10 cellular contexts compared by ENCODE assay signal in genomic region chr16:89361756-89362155, GRCh38.
DNase-seq lines count a peak whose midpoint lies in the region; ATAC-seq, FAIRE-seq and TF ChIP-seq lines count a peak whose summit lies in the region.
"Had no signal": no experiment of that assay in that cellular context is flagged by ENCODE, and none has a peak within 500 bp of the region (broad histone marks: within the 10 kb centered on the region; RNA-seq: fewer than 3 reads in every experiment).

No MANE protein-coding gene starts in this region.

- H3K9me3 Mint-ChIP-seq in natural killer cell treated with Interleukin-12 subunit alpha and Interleukin-12 subunit beta and Interleukin-15 and Interleukin-18, amount 100 ng/mL, for 72 hours, result no peaks in the 10 kb centered on the region

- H3K27me3 Mint-ChIP-seq in natural killer cell treated with Interleukin-12 subunit alpha and Interleukin-12 subunit beta and Interleukin-15 and Interleukin-18, amount 100 ng/mL, for 72 hours, result no peaks in the 10 kb centered on the region

- peaks cover 13% of the 10 kb centered on the region for H4K20me1 ChIP-seq in GM12878 (ENCODE audit: control insufficient read depth, insufficient read depth)

- TF ChIP-seq POLR2A in GM12878 (IDR thresholded peaks at IDR 0.05; ENCODE audit: low read depth, low read length), result no peak
- TF ChIP-seq POLR2A in lower leg skin (IDR thresholded peaks at IDR 0.05), result no peak

- intact Hi-C loops in GM12878 (cut with micrococcal nuclease; ENCODE audit: unreplicated experiment) (loop anchor here (2.0 to 5.0 kb wide), 3 partner anchors 39 to 126 kb away; no protein-coding TSS in a partner anchor), lower leg skin (cut with DNase I; ENCODE audit: low total_unique reads) (no loop called here), Right ventricle myocardium superior (cut with DNase I) (no loop called here)

- FAIRE-seq in GM12878 (lab: Jason Lieb, UNC), result no peak

- peak overlapping the region; percentile 89 for H3K27ac ChIP-seq in C4-2B
- H3K27ac ChIP-seq in GM12878 (ENCODE audit: control insufficient read depth, insufficient read depth), result peak overlapping the region; percentile 90
- H3K27ac ChIP-seq: cardiac muscle cell had no signal

- RAD21 ChIA-PET in GM12878 (lab: Charles Lee; ENCODE audit: unreplicated experiment), result interaction anchor here (0.8 to 2.4 kb wide), 8 partner anchors 12 to 144 kb away, joined by 3 to 10 read pairs (median 6); partner anchors contain the start of gene ZNF778

- peaks cover 8 to 10% of the 10 kb centered on the region in 2 experiments; a peak in 3 of 4 replicates for H3K36me3 ChIP-seq in GM12878 (ENCODE audit: control insufficient read depth in 2 of 2, insufficient read depth in 2 of 2, low read length in 1 of 2)
- H3K36me3 ChIP-seq: cardiac muscle cell had no signal

- peak overlapping the region; percentile 80 to 86 for H3K27ac Mint-ChIP-seq in natural killer cell treated with Interleukin-12 subunit alpha and Interleukin-12 subunit beta and Interleukin-15 and Interleukin-18, amount 100 ng/mL, for 72 hours

- peak overlapping the region; percentile 92 for H3K4me2 ChIP-seq in GM12878 (ENCODE audit: control insufficient read depth, insufficient read depth)

- WGBS in GM12878 (ENCODE audit: insufficient coverage, insufficient replicate concordance, low lambda C conversion rate, missing lambda C conversion rate), result 6% methylated on average over 4 of the region's 4 CpGs
- 54 to 56% methylated on average over 4 of the region's 4 CpGs for WGBS in lower leg skin, 2 donors

- peaks cover 82% of the 10 kb centered on the region for H3K4me1 ChIP-seq in GM12878 (ENCODE audit: control insufficient read depth, insufficient read depth, low read length)

- CTCF ChIA-PET in GM12878 (lab: Yijun Ruan, JAX), result interaction anchor here (1.3 to 1.7 kb wide), 2 partner anchors 11 to 147 kb away, joined by 4 to 6 read pairs; partner anchors contain the start of gene SPG7

- no peaks in the 10 kb centered on the region for H3K36me3 Mint-ChIP-seq in natural killer cell treated with Interleukin-12 subunit alpha and Interleukin-12 subunit beta and Interleukin-15 and Interleukin-18, amount 100 ng/mL, for 72 hours

- no peak for TF ChIP-seq RAD21 in GM12878 (IDR thresholded peaks at IDR 0.05; ENCODE audit: insufficient read depth, low read depth, low read length)

- TF ChIP-seq EP300 in GM12878 (IDR thresholded peaks at IDR 0.05; ENCODE audit: borderline replicate concordance in 1 of 2, control insufficient read depth in 1 of 2, low read depth in 2 of 2, low read length in 2 of 2), result no peak

- no peak overlapping the region for H2AFZ ChIP-seq in GM12878 (ENCODE audit: control insufficient read depth, low read depth, low read length)

- SMC1A ChIA-PET in GM12878 (lab: Charles Lee; ENCODE audit: uncharacterized antibody, unreplicated experiment), result interaction anchor here (0.6 to 3.5 kb wide), 8 partner anchors 24 to 126 kb away, joined by 3 to 11 read pairs (median 4); no protein-coding TSS in a partner anchor

- ATAC-seq in HG03439 (IDR thresholded peaks at IDR 0.05; ENCODE audit: unreplicated experiment) (peak; percentile 3), GM12878 (peak; percentile 5; the same call in 1 of the 3 replicates), GM21529 (IDR thresholded peaks at IDR 0.05; ENCODE audit: unreplicated experiment) (no peak), HG02981 (IDR thresholded peaks at IDR 0.05; ENCODE audit: unreplicated experiment) (no peak), Right ventricle myocardium superior (ENCODE audit: poor library complexity) (no peak)
- ATAC-seq in natural killer cell treated with Interleukin-12 subunit alpha and Interleukin-12 subunit beta and Interleukin-15 and Interleukin-18, amount 100 ng/mL, for 72 hours, result no peak

- BruUV-seq in GM12878 (replicated peaks; lab: Mats Ljungman, UMichigan), result no TSS peak

- DNase-seq in GM12878 (ENCODE audit: low read depth, low spot score), result no peak
- peak; percentile 23 for DNase-seq in natural killer cell treated with Interleukin-12 subunit alpha and Interleukin-12 subunit beta and Interleukin-15 and Interleukin-18, amount 100 ng/mL, for 72 hours (ENCODE audit: low spot score)
- no peak for DNase-seq in lower leg skin (ENCODE audit: low spot score in 2 of 2)
- DNase-seq in Right ventricle myocardium superior, result no peak
- DNase-seq: NCI-H1930 had no signal

- H3K4me1 Mint-ChIP-seq in natural killer cell treated with Interleukin-12 subunit alpha and Interleukin-12 subunit beta and Interleukin-15 and Interleukin-18, amount 100 ng/mL, for 72 hours (ENCODE audit: low read depth in 2 of 2), result peaks cover 84 to 94% of the 10 kb centered on the region in 2 donors

- H3K9me3 ChIP-seq in GM12878 (replicated peaks; ENCODE audit: control insufficient read depth, insufficient read depth, low read length), result no peaks in the 10 kb centered on the region

- no peak for TF ChIP-seq CTCF in C4-2B (conservative IDR thresholded peaks at IDR 0.05)
- TF ChIP-seq CTCF in GM12878 (IDR thresholded peaks at IDR 0.05 in 2 of 3, conservative IDR thresholded peaks at IDR 0.05 in 1 of 3; ENCODE audit: control insufficient read depth in 2 of 3, extremely low read depth in 1 of 3, insufficient read depth in 1 of 3, low read depth in 3 of 3, low read length in 3 of 3), result no peak
- no peak for TF ChIP-seq CTCF in lower leg skin (IDR thresholded peaks at IDR 0.05)

- peak overlapping the region; percentile 80 for H3K4me3 Mint-ChIP-seq in natural killer cell treated with Interleukin-12 subunit alpha and Interleukin-12 subunit beta and Interleukin-15 and Interleukin-18, amount 100 ng/mL, for 72 hours

- H3K27me3 ChIP-seq in GM12878 (replicated peaks in 1 of 2; ENCODE audit: control insufficient read depth in 2 of 2, insufficient read depth in 2 of 2, low read length in 1 of 2), result no peaks in the 10 kb centered on the region
- H3K27me3 ChIP-seq: cardiac muscle cell had no signal

- in situ Hi-C loops in GM12878 (cut with MboI), result no loop called here

- peak overlapping the region; percentile 53 for H3K9ac ChIP-seq in GM12878 (ENCODE audit: control insufficient read depth, insufficient read depth, low read length)

- H3K4me3 ChIP-seq in GM12878, result peak overlapping the region; percentile 51; the same call in 1 of the 2 replicates
- no peak overlapping the region for H3K4me3 ChIP-seq in lower leg skin (ENCODE audit: low read depth, poor library complexity, severe bottlenecking)
- H3K4me3 ChIP-seq: cardiac muscle cell had no signal

- POLR2A ChIA-PET in GM12878 (lab: Charles Lee), result interaction anchor here (0.6 to 1.4 kb wide), 3 partner anchors 35 to 512 kb away, joined by 3 to 6 read pairs (median 4); partner anchors contain the start of gene TCF25

- peaks cover 95% of the 10 kb centered on the region for H3K79me2 ChIP-seq in GM12878 (ENCODE audit: control insufficient read depth, insufficient read depth, low read length)

TF ChIP-seq in GM12878, 131 proteins besides CTCF, POLR2A, EP300 and RAD21:
- TF ChIP-seq NR2F1 (conservative IDR thresholded peaks at IDR 0.05) (0 out of 2 replicates have a peak, but pooled peaks have one; percentile 16), E2F8 (IDR thresholded peaks at IDR 0.05; ENCODE audit: low read depth, partially characterized antibody) (no peak)

Comparison
In these comparisons a context has a peak if more than half of its experiments do, and no peak if none do; other contexts are left out.
1. ATAC-seq: peak in HG03439 (single experiment) and GM12878 (single experiment); none in natural killer cell treated with Interleukin-12 subunit alpha and Interleukin-12 subunit beta and Interleukin-15 and Interleukin-18, amount 100 ng/mL, for 72 hours (0 of 2), GM21529 (single experiment), HG02981 (single experiment) and Right ventricle myocardium superior (single experiment).